Comparison of ENCODE assay signal across 13 cellular contexts in the genomic region with DNA sequence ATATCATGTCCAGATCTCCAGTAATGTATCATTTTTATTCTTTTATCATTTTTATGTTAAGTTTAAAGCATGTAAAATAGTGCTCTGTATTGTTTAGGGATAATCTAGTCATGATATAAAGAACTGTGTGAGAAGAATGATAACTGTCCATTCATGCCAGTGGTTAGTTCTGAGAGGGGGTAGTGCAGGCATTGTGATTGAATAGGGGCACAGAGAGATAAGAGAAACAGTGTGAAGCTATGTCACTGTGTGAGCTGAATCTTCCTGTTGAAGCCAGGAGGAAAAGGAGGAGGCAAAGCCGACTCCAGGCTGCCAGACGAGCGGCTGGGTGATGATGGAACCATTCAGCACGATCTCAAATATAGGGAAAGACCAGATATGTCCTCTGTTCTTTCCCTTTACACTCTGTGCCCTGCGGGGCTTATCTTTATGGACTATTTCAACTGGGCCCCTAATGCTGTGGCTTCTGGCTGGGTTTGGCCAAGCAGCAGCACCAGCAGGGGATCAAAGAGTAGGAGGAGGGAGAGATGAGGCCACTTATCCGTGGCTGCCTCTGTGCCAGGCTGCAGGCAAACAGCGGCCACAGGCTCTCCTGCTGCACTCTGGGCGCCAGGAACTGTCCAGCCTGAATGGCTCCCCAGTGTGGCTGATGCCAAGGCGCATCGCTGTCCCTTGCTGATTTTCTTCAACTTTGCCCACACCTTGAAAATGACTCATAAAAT.
A peak's percentile ranks its signal among the peaks of the same experiment; 100 is the strongest.
DNase-seq lines count a peak whose midpoint lies in the region; ATAC-seq, FAIRE-seq and TF ChIP-seq lines count a peak whose summit lies in the region.
"Had no signal": no experiment of that assay in that cellular context is flagged by ENCODE, and none has a peak within 500 bp of the region (broad histone marks: within the 10 kb centered on the region; RNA-seq: fewer than 3 reads in every experiment).

No MANE protein-coding gene starts in this region.

- H4K91ac ChIP-seq in IMR-90 (ENCODE audit: insufficient read depth, low read depth, low read length) (no peak overlapping the region), H9 (ENCODE audit: insufficient read length, low read depth, low read length) (no peak overlapping the region)

- no peak overlapping the region for H3T11ph ChIP-seq in H9 (ENCODE audit: low read length)

- peaks cover 4 to 10% of the 10 kb centered on the region in 2 experiments; a peak in 3 of 4 replicates for H3K4me1 Mint-ChIP-seq in H9
- H3K4me1 Mint-ChIP-seq: immature natural killer cell had no signal

- H3K56ac ChIP-seq in IMR-90 (ENCODE audit: extremely low read depth, insufficient read depth, low read length), result no peak overlapping the region
- H3K56ac ChIP-seq in mesendoderm (ENCODE audit: low read length), result no peak overlapping the region
- no peak overlapping the region for H3K56ac ChIP-seq in H9 (ENCODE audit: insufficient read length, low read depth, low read length)

- H4K5ac ChIP-seq in IMR-90 (ENCODE audit: low read depth, low read length), result no peak overlapping the region
- H4K5ac ChIP-seq in mesendoderm (ENCODE audit: low read length), result no peak overlapping the region
- H4K5ac ChIP-seq in H9 (ENCODE audit: insufficient read length, low read depth, low read length), result no peak overlapping the region

- no peak for TF ChIP-seq CTCF in IMR-90 (conservative IDR thresholded peaks at IDR 0.05; ENCODE audit: low read depth, low read length)
- TF ChIP-seq CTCF in Peyer's patch (IDR thresholded peaks at IDR 0.05), result no peak
- TF ChIP-seq CTCF in H9 (conservative IDR thresholded peaks at IDR 0.05), result no peak

- H3K4me3 ChIP-seq in IMR-90 (ENCODE audit: insufficient read depth, low read depth, low read length) (no peak overlapping the region), mesendoderm (ENCODE audit: low read length) (no peak overlapping the region), Peyer's patch (no peak overlapping the region)
- H3K4me3 ChIP-seq: adrenal gland had no signal

- H2BK20ac ChIP-seq in IMR-90 (ENCODE audit: low read depth, low read length) (no peak overlapping the region), H9 (ENCODE audit: low read depth, low read length, poor library complexity, severe bottlenecking) (no peak overlapping the region)

- H3K9ac ChIP-seq in IMR-90 (ENCODE audit: low read depth, low read length) (no peak overlapping the region), mesendoderm (ENCODE audit: low read length) (no peak overlapping the region), H9 (ENCODE audit: extremely low read depth, insufficient read length, low read length) (no peak overlapping the region)

- no peaks in the 10 kb centered on the region; a peak in 1 of 7 replicates for H3K36me3 Mint-ChIP-seq in H9 (ENCODE audit: insufficient read depth in 1 of 3, low read depth in 3 of 3)
- H3K36me3 Mint-ChIP-seq: immature natural killer cell had no signal

- no peak overlapping the region for H4K8ac ChIP-seq in IMR-90 (ENCODE audit: low read depth in 2 of 2, low read length in 2 of 2)
- H4K8ac ChIP-seq in mesendoderm (ENCODE audit: low read depth, low read length), result no peak overlapping the region
- no peak overlapping the region for H4K8ac ChIP-seq in H9 (replicated peaks; ENCODE audit: insufficient read length, low read depth, low read length)

- BruUV-seq in IMR-90 (replicated peaks; lab: Mats Ljungman, UMichigan), result no TSS peak

- H3K9me1 ChIP-seq in IMR-90 (ENCODE audit: insufficient read depth, low read length), result no peaks in the 10 kb centered on the region

- POLR2A ChIA-PET in IMR-90 (lab: Charles Lee; ENCODE audit: unreplicated experiment), result no interaction called here

- no peak for TF ChIP-seq POLR2A in IMR-90 (IDR thresholded peaks at IDR 0.05; ENCODE audit: low read depth, low read length)
- no peak for TF ChIP-seq POLR2A in Peyer's patch (IDR thresholded peaks at IDR 0.05)

- no peak overlapping the region for H3K4me2 ChIP-seq in IMR-90 (ENCODE audit: low read depth, low read length)
- H3K4me2 ChIP-seq in mesendoderm (ENCODE audit: low read length), result no peak overlapping the region
- no peak overlapping the region for H3K4me2 ChIP-seq in H9 (ENCODE audit: insufficient read depth, insufficient read length, low read length)

- H3K4me3 Mint-ChIP-seq in H9, result no peak overlapping the region
- H3K4me3 Mint-ChIP-seq: immature natural killer cell; stimulated activated naive CD8-positive, alpha-beta T cell treated with anti-CD3 and anti-CD28 coated beads, Interleukin-15, Interleukin-2, amounts not matched to agents 100 ng/mL and 50 ng/mL, for 24 hours had no signal

- H3K23ac ChIP-seq in IMR-90 (ENCODE audit: low read depth, low read length) (no peak overlapping the region), mesendoderm (ENCODE audit: low read length) (no peak overlapping the region), H9 (ENCODE audit: insufficient read length, low read depth, low read length) (no peak overlapping the region)

- no peak overlapping the region for H2AK9ac ChIP-seq in IMR-90 (replicated peaks; ENCODE audit: low read depth, low read length, poor library complexity)

- TF ChIP-seq RAD21 in IMR-90 (IDR thresholded peaks at IDR 0.05; ENCODE audit: low read length), result no peak

- H3K4me1 ChIP-seq in IMR-90 (ENCODE audit: control insufficient read depth, insufficient read depth, low read length) (no peaks in the 10 kb centered on the region), mesendoderm (ENCODE audit: control insufficient read depth, low read depth, low read length) (peaks cover 5% of the 10 kb centered on the region), Peyer's patch (no peaks in the 10 kb centered on the region), H9 (ENCODE audit: insufficient read depth, low read length) (no peaks in the 10 kb centered on the region)
- H3K4me1 ChIP-seq: adrenal gland had no signal

- DNase-seq in NCI-H1417 (lab: John Stamatoyannopoulos, UW) (peak in 2 of 3 experiments; percentile 13 to 37), NCI-H1417 treated with DMSO at 0.1 percent for 48 hours (lab: John Stamatoyannopoulos, UW) (no peak), IMR-90 (peak; percentile 10), T47D (ENCODE audit: low read depth in 1 of 2, low spot score in 1 of 2) (peak; percentile 25 to 59), mesendoderm (peak; percentile 31), Peyer's patch (no peak), H9 (no peak), HTR-8/SVneo (ENCODE audit: insufficient read length, low spot score) (no peak)
- DNase-seq: adrenal gland, immature natural killer cell, NCI-H446 had no signal

- peaks cover 5% of the 10 kb centered on the region for H3K27me3 Mint-ChIP-seq in H9 (ENCODE audit: low read depth)
- H3K27me3 Mint-ChIP-seq: stimulated activated naive CD8-positive, alpha-beta T cell treated with anti-CD3 and anti-CD28 coated beads, Interleukin-15, Interleukin-2, amounts not matched to agents 100 ng/mL and 50 ng/mL, for 24 hours had no signal

- peak; percentile 72 for ATAC-seq in IMR-90 (ENCODE audit: low read depth)

- H3K4ac ChIP-seq in IMR-90 (ENCODE audit: low read depth, low read length) (no peak overlapping the region), mesendoderm (ENCODE audit: low read depth, low read length) (no peak overlapping the region), H9 (ENCODE audit: low read depth, low read length) (no peak overlapping the region)

- no peak overlapping the region for H2BK120ac ChIP-seq in IMR-90 (ENCODE audit: low read depth, low read length)
- H2BK120ac ChIP-seq in mesendoderm (ENCODE audit: low read depth, low read length), result no peak overlapping the region
- H2BK120ac ChIP-seq in H9 (ENCODE audit: low read depth, low read length, poor library complexity, severe bottlenecking), result no peak overlapping the region

- no peaks in the 10 kb centered on the region for H3K9me3 Mint-ChIP-seq in H9
- H3K9me3 Mint-ChIP-seq: stimulated activated naive CD8-positive, alpha-beta T cell treated with anti-CD3 and anti-CD28 coated beads, Interleukin-15, Interleukin-2, amounts not matched to agents 100 ng/mL and 50 ng/mL, for 24 hours had no signal

- H2AFZ ChIP-seq in IMR-90 (replicated peaks; ENCODE audit: low read length, poor library complexity), result no peak overlapping the region
- H2AFZ ChIP-seq in H9 (ENCODE audit: low read length), result no peak overlapping the region

- H3K27me3 ChIP-seq in IMR-90 (ENCODE audit: control insufficient read depth, insufficient read depth, low read length) (peaks cover 31% of the 10 kb centered on the region), mesendoderm (ENCODE audit: insufficient read depth, low read length, poor library complexity) (no peaks in the 10 kb centered on the region), Peyer's patch (no peaks in the 10 kb centered on the region), H9 (ENCODE audit: insufficient read depth, low read length) (no peaks in the 10 kb centered on the region)

- no peak overlapping the region for H2BK12ac ChIP-seq in H9 (ENCODE audit: insufficient read length, low read depth, low read length)

- no peak for FAIRE-seq in HTR-8/SVneo (lab: Jason Lieb, UNC)
- FAIRE-seq: G401.6 had no signal

- H2BK5ac ChIP-seq in IMR-90 (ENCODE audit: low read depth, low read length, poor library complexity, severe bottlenecking) (no peak overlapping the region), mesendoderm (ENCODE audit: low read length) (no peak overlapping the region), H9 (ENCODE audit: insufficient read length, low read length) (no peak overlapping the region)

- H4K20me1 ChIP-seq in IMR-90 (ENCODE audit: insufficient read depth, low read length) (no peaks in the 10 kb centered on the region), H9 (ENCODE audit: control insufficient read depth, insufficient read depth, insufficient read length) (no peaks in the 10 kb centered on the region)

- H3K27ac Mint-ChIP-seq in H9, result no peak overlapping the region
- H3K27ac Mint-ChIP-seq: stimulated activated naive CD8-positive, alpha-beta T cell treated with anti-CD3 and anti-CD28 coated beads, Interleukin-15, Interleukin-2, amounts not matched to agents 100 ng/mL and 50 ng/mL, for 24 hours had no signal

- H3K27ac ChIP-seq in IMR-90 (ENCODE audit: insufficient read depth, low read length) (no peak overlapping the region), mesendoderm (ENCODE audit: low read depth, low read length) (no peak overlapping the region), Peyer's patch (no peak overlapping the region), H9 (ENCODE audit: insufficient read length, low read depth, low read length) (no peak overlapping the region)
- H3K27ac ChIP-seq: adrenal gland had no signal

- H3K36me3 ChIP-seq in IMR-90 (ENCODE audit: control insufficient read depth, insufficient read depth, low read length), result no peaks in the 10 kb centered on the region
- no peaks in the 10 kb centered on the region for H3K36me3 ChIP-seq in mesendoderm (ENCODE audit: control insufficient read depth, insufficient read depth, low read length)
- no peaks in the 10 kb centered on the region for H3K36me3 ChIP-seq in Peyer's patch
- H3K36me3 ChIP-seq: adrenal gland had no signal

- in situ Hi-C loops in IMR-90 (cut with MboI; ENCODE audit: low sequenced_read_pairs), result no loop called here
- in situ Hi-C loops in T47D (cut with HindIII; ENCODE audit: low pct_unique_long_range_greater_than_20kb, low sequenced_read_pairs), result no loop called here

- H3K9me3 ChIP-seq in IMR-90 (ENCODE audit: control insufficient read depth, insufficient read depth, low read length) (no peaks in the 10 kb centered on the region), Peyer's patch (no peaks in the 10 kb centered on the region), H9 (ENCODE audit: control insufficient read depth, low read depth, low read length) (no peaks in the 10 kb centered on the region)
- H3K9me3 ChIP-seq: adrenal gland had no signal

- intact Hi-C loops in IMR-90 (cut with micrococcal nuclease), result no loop called here

- H3K14ac ChIP-seq in IMR-90 (replicated peaks; ENCODE audit: low read depth, low read length), result no peak overlapping the region
- H3K14ac ChIP-seq in H9 (ENCODE audit: insufficient read depth, low read length), result no peak overlapping the region

- H3K79me2 ChIP-seq in mesendoderm (ENCODE audit: control insufficient read depth, insufficient read depth, low read length) (no peaks in the 10 kb centered on the region), H9 (ENCODE audit: insufficient read depth, low read length) (no peaks in the 10 kb centered on the region)

- H3K79me1 ChIP-seq in IMR-90 (ENCODE audit: low read depth in 1 of 2, low read length in 2 of 2) (no peaks in the 10 kb centered on the region), mesendoderm (ENCODE audit: low read length) (no peaks in the 10 kb centered on the region), H9 (ENCODE audit: insufficient read depth, low read depth, low read length, poor library complexity, severe bottlenecking) (no peaks in the 10 kb centered on the region)

- WGBS in IMR-90 (ENCODE audit: extremely low coverage in 2 of 2, insufficient read length in 1 of 2), 2 experiments, result 85% methylated on average over 3 of the region's 10 CpGs; no CpG with 5 or more reads in 1 of the 2 experiments
- no CpG with 5 or more reads among the region's 10 CpGs for WGBS in mesendoderm (ENCODE audit: extremely low coverage, insufficient coverage, low lambda C conversion rate)
- WGBS in H9 (ENCODE audit: extremely low coverage, insufficient read length, low lambda C conversion rate), result no CpG with 5 or more reads among the region's 10 CpGs

- dilution Hi-C loops in IMR-90 (cut with HindIII; ENCODE audit: low sequenced_read_pairs, unreplicated experiment), result no loop called here

- H2AK5ac ChIP-seq in IMR-90 (ENCODE audit: low read depth, low read length), result no peak overlapping the region
- no peak overlapping the region for H2AK5ac ChIP-seq in mesendoderm (ENCODE audit: low read length)
- H2AK5ac ChIP-seq in H9 (ENCODE audit: insufficient read length, low read length), result no peak overlapping the region

- no peak overlapping the region for H3K18ac ChIP-seq in IMR-90 (ENCODE audit: low read depth, low read length)
- no peak overlapping the region for H3K18ac ChIP-seq in mesendoderm (ENCODE audit: low read length)
- no peak overlapping the region for H3K18ac ChIP-seq in H9 (ENCODE audit: insufficient read length, low read depth, low read length)

- CTCF ChIA-PET in IMR-90 (lab: Yijun Ruan, JAX), result interaction anchor here (0.7 kb wide), 1 partner anchor 141 kb away, joined by 4 read pairs; no protein-coding TSS in a partner anchor

- no peaks in the 10 kb centered on the region for H3K23me2 ChIP-seq in H9 (ENCODE audit: insufficient read length, low read depth, low read length, poor library complexity, severe bottlenecking)

- no peak overlapping the region for H2BK15ac ChIP-seq in IMR-90 (ENCODE audit: low read depth, low read length)
- H2BK15ac ChIP-seq in mesendoderm (replicated peaks; ENCODE audit: low read depth), result no peak overlapping the region
- no peak overlapping the region for H2BK15ac ChIP-seq in H9 (ENCODE audit: low read depth, low read length)

Comparison
In these comparisons a context has a peak if more than half of its experiments do, and no peak if none do; other contexts are left out.
1. DNase-seq: peak in NCI-H1417 (2 of 3), IMR-90 (single experiment), T47D (2 of 2) and mesendoderm (single experiment); none in NCI-H1417 treated with DMSO at 0.1 percent for 48 hours (single experiment), Peyer's patch (0 of 3), H9 (single experiment) and HTR-8/SVneo (single experiment).